Comparison of ENCODE assay signal across 8 cellular contexts in the genomic region with DNA sequence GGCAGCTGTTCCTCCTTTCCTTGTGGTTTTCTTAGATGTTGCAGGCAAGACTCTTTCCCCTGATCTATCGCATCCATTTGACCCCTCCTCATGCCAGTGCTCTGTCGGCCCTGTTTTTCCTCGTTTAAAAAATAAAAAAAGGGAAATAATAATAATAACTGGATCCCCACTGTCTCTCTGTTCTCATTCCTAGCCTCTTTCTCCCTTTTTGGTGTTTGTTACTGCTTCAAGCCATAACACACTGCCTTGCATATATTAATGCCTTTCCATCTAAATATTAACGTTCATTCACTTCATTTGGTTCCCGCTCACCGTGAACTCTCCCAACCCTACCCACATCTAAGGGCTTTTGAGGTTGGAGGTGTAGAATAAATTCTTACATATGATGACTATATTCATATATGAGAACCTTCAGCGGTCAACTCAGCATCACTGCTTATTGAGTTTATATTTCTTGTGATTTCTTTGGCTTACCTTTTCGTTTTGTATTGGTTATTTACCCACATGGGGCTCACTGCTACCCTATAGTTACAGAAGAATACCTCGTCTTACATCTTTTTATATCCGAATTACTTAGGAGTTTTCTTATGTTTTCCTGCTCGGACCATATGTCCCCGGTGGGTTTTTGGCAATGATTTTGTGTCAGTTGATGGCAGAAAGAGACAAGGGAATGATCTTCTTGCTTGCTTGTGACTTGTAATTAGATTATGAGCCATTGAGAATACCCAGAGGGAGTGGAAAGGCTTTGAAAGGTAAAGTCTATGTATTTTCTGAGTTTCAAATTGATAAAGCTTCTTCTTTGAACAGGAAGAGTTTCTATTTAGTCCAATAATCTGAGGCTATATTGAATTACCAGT. TPM values are rescaled to one million over a fixed set of nuclear protein-coding genes. Genes with fewer than 3 reads are reported as not detected.
DNase-seq lines count a peak whose midpoint lies in the region; ATAC-seq and TF ChIP-seq lines count a peak whose summit lies in the region.

No MANE protein-coding gene starts in this region.

- H3K4me3 ChIP-seq in BE2C (ENCODE audit: low read depth, low read length) (peak overlapping the region; percentile 88), fibroblast of villous mesenchyme (ENCODE audit: low read depth, low read length) (peak overlapping the region; percentile 90), rectal smooth muscle tissue (ENCODE audit: low read length) (peak overlapping the region; percentile 93)

- H3K4me1 ChIP-seq in BE2C (no peaks in the 10 kb centered on the region), rectal smooth muscle tissue (ENCODE audit: control insufficient read depth, insufficient read depth, low read length) (no peaks in the 10 kb centered on the region)

- peak overlapping the region; percentile 69 for H3K9ac ChIP-seq in rectal smooth muscle tissue (ENCODE audit: low read length)

- ATAC-seq in GM18868 (IDR thresholded peaks at IDR 0.05; ENCODE audit: unreplicated experiment) (peak; percentile 27), HG03095 (IDR thresholded peaks at IDR 0.05; ENCODE audit: unreplicated experiment) (peak; percentile 28)

- DNase-seq in BE2C (no peak), SIG-M5 (lab: John Stamatoyannopoulos, UW) (peak; percentile 18), fibroblast of villous mesenchyme (ENCODE audit: low read depth) (no peak), dermis blood vessel endothelial cell (no peak), cerebellar nuclear complex (lab: John Stamatoyannopoulos, UW) (no peak)

- H3K9me3 ChIP-seq in BE2C: no peaks in the 10 kb centered on the region

- no peaks in the 10 kb centered on the region for H3K27me3 ChIP-seq in BE2C
- H3K27me3 ChIP-seq in rectal smooth muscle tissue (ENCODE audit: control insufficient read depth, insufficient read depth, low read length): no peaks in the 10 kb centered on the region

- H3K27ac ChIP-seq in rectal smooth muscle tissue (ENCODE audit: low read depth, low read length): peak overlapping the region; percentile 91

- H3K36me3 ChIP-seq in BE2C (no peaks in the 10 kb centered on the region), rectal smooth muscle tissue (ENCODE audit: control insufficient read depth, insufficient read depth, low read length) (no peaks in the 10 kb centered on the region)

- TF ChIP-seq CTCF in BE2C (IDR thresholded peaks at IDR 0.05; ENCODE audit: low read depth, low read length) (no peak), fibroblast of villous mesenchyme (IDR thresholded peaks at IDR 0.05; ENCODE audit: insufficient read depth, low read depth, low read length) (no peak)

RNA-seq across cellular contexts. Expression of gene ATG4C, which starts 0.8 kb away (rescaled TPM):
- polyA plus RNA-seq in BE2C (2012; ENCODE audit: insufficient read depth, insufficient read length, low read depth): 5.5 TPM
- total RNA-seq in fibroblast of villous mesenchyme (4.5 and 9.5 TPM in 2 replicates), dermis blood vessel endothelial cell (9.5 and 10.2 TPM in 2 replicates)
